Comparison of ENCODE assay signal across 1 cellular context in genomic region chr19:35746556-35746955, GRCh38.
TF ChIP-seq lines count a peak whose summit lies in the region.

No MANE protein-coding gene starts in this region.

TF ChIP-seq in WTC11, 78 proteins besides CTCF, POLR2A, EP300 and RAD21 (continued from another document):
- TF ChIP-seq ZNF532 (CRISPR knock-in tag; IDR thresholded peaks at IDR 0.05; ENCODE audit: borderline replicate concordance): no peak
- no peak for TF ChIP-seq ZSCAN18 (CRISPR knock-in tag; IDR thresholded peaks at IDR 0.05)
- no peak for TF ChIP-seq ZNF263 (CRISPR knock-in tag; IDR thresholded peaks at IDR 0.05; ENCODE audit: low read depth)
- TF ChIP-seq SP1 (CRISPR knock-in tag; conservative IDR thresholded peaks at IDR 0.05): no peak
- no peak for TF ChIP-seq ZNF416 (CRISPR knock-in tag; IDR thresholded peaks at IDR 0.05)
- TF ChIP-seq RELA (CRISPR knock-in tag; IDR thresholded peaks at IDR 0.05; ENCODE audit: borderline replicate concordance): no peak
- no peak for TF ChIP-seq SMAD3 (CRISPR knock-in tag; IDR thresholded peaks at IDR 0.05; ENCODE audit: borderline replicate concordance)
